ENCODE assay signal across 8 cellular contexts in the genomic region with DNA sequence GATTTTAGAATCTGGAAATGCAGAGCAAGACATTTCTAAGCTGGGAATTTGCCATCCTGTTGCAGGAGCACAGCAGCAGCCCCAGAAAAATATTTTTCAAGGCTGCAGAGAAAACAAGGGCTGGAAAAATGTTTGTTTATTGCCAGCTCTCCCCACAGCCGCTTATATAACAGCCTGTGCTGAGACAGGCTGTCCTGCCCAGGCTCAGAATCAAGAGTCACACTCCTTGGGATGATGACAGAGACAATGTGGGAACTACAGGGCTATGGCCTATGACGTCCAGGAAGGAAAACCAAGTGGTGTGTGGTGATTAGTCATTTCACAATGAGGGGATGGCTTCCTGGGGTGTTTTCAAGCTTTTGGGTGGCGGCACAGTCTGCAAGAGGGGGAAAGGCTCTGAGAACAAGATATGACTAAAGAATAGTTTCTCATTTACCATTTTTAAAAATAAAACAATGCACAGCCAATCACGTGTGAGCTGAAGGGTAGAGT.
A peak's percentile ranks its signal among the peaks of the same experiment; 100 is the strongest.
DNase-seq lines count a peak whose midpoint lies in the region; ATAC-seq and TF ChIP-seq lines count a peak whose summit lies in the region.

No MANE protein-coding gene starts in this region.

- H3K4me3 Mint-ChIP-seq in CD14-positive monocyte, result peak overlapping the region in 1 of 2 donors; percentile 80

- H3K27ac ChIP-seq in cingulate gyrus (ENCODE audit: low read depth, low read length) (peak overlapping the region; percentile 96), mesenchymal stem cell (ENCODE audit: low read length, poor library complexity, severe bottlenecking) (no peak overlapping the region), upper lobe of left lung (peak overlapping the region; percentile 83 to 91 (median 86))

- no peaks in the 10 kb centered on the region for H3K36me3 ChIP-seq in mesenchymal stem cell (ENCODE audit: control insufficient read depth in 1 of 2, insufficient read depth in 2 of 2, low read depth in 1 of 2, low read length in 2 of 2)
- no peaks in the 10 kb centered on the region for H3K36me3 ChIP-seq in upper lobe of left lung

- H3K36me3 Mint-ChIP-seq in CD14-positive monocyte, result no peaks in the 10 kb centered on the region

- H3K4ac ChIP-seq in mesenchymal stem cell (ENCODE audit: low read depth in 1 of 2, low read length in 2 of 2), result peak overlapping the region in 1 of 2 experiments; percentile 38

- no peak overlapping the region for H3K14ac ChIP-seq in mesenchymal stem cell (ENCODE audit: low read length in 2 of 2)

- H2AK5ac ChIP-seq in mesenchymal stem cell (ENCODE audit: low read length, severe bottlenecking), result no peak overlapping the region

- no peak overlapping the region for H2AFZ ChIP-seq in mesenchymal stem cell (ENCODE audit: low read depth, low read length)

- peak overlapping the region; percentile 19 to 70 for H2BK12ac ChIP-seq in mesenchymal stem cell (ENCODE audit: low read length in 2 of 2)

- peak; percentile 84 to 99 (median 93) for TF ChIP-seq EP300 in upper lobe of left lung (IDR thresholded peaks at IDR 0.05)

- TF ChIP-seq POLR2A in upper lobe of left lung (IDR thresholded peaks at IDR 0.05), result peak in 1 of 4 donors; percentile 51

- H3K27me3 Mint-ChIP-seq in CD14-positive monocyte (ENCODE audit: low read depth in 3 of 3), result peaks cover 4 to 13% (median 10%) of the 10 kb centered on the region in 3 donors

- H3K9ac ChIP-seq in mesenchymal stem cell (ENCODE audit: low read length), result peak overlapping the region; percentile 59

- H3K27ac Mint-ChIP-seq in CD14-positive monocyte, result peak overlapping the region; percentile 58 to 93 (median 89)

- TF ChIP-seq CTCF in CD14-positive monocyte (IDR thresholded peaks at IDR 0.05), result no peak
- TF ChIP-seq CTCF in upper lobe of left lung (IDR thresholded peaks at IDR 0.05), result no peak

- H3K27me3 ChIP-seq in mesenchymal stem cell (ENCODE audit: control insufficient read depth in 1 of 2, insufficient read depth in 1 of 2, low read length in 2 of 2) (no peaks in the 10 kb centered on the region), upper lobe of left lung (no peaks in the 10 kb centered on the region)

- H2BK15ac ChIP-seq in mesenchymal stem cell (ENCODE audit: low read depth, poor library complexity, severe bottlenecking), result no peak overlapping the region

- H3K4me3 ChIP-seq in mesenchymal stem cell (ENCODE audit: insufficient read depth in 1 of 2, low read depth in 1 of 2, low read length in 2 of 2) (no peak overlapping the region), upper lobe of left lung (no peak overlapping the region)

- H3K9me3 Mint-ChIP-seq in CD14-positive monocyte, result no peaks in the 10 kb centered on the region

- no peak overlapping the region for H2BK5ac ChIP-seq in mesenchymal stem cell (ENCODE audit: low read depth, low read length, poor library complexity, severe bottlenecking)

- no peak overlapping the region for H3K23ac ChIP-seq in mesenchymal stem cell (ENCODE audit: low read length in 2 of 2)

- H4K91ac ChIP-seq in mesenchymal stem cell (ENCODE audit: low read length), result no peak overlapping the region

- ATAC-seq in GM21381 (IDR thresholded peaks at IDR 0.05; ENCODE audit: unreplicated experiment), result peak; percentile 60
- ATAC-seq in upper lobe of left lung (ENCODE audit: low FRiP score in 2 of 2), result peak; percentile 91 to 93

- intact Hi-C loops in CD14-positive monocyte (cut with micrococcal nuclease), result loop anchor here in 1 of 2 donors (5.0 kb wide), 1 partner anchor 75 kb away; no protein-coding TSS in a partner anchor

- H3K18ac ChIP-seq in mesenchymal stem cell (ENCODE audit: low read depth in 1 of 2, low read length in 2 of 2), result peak overlapping the region; percentile 68 to 88

- H3K9me3 ChIP-seq in mesenchymal stem cell (ENCODE audit: control insufficient read depth, low read length) (no peaks in the 10 kb centered on the region), upper lobe of left lung (no peaks in the 10 kb centered on the region)

- H2BK120ac ChIP-seq in mesenchymal stem cell (ENCODE audit: low read depth, low read length), result no peak overlapping the region

- peak overlapping the region; percentile 35 for H4K8ac ChIP-seq in mesenchymal stem cell (ENCODE audit: low read length)

- H3K79me1 ChIP-seq in mesenchymal stem cell (replicated peaks; ENCODE audit: low read length, poor library complexity, severe bottlenecking), result no peaks in the 10 kb centered on the region

- peaks cover 30% of the 10 kb centered on the region for H3K4me1 Mint-ChIP-seq in CD14-positive monocyte

- peaks cover 9% of the 10 kb centered on the region for H3K4me1 ChIP-seq in mesenchymal stem cell (ENCODE audit: control insufficient read depth, insufficient read depth, low read depth, low read length)
- peaks cover 26 to 41% (median 34%) of the 10 kb centered on the region in 4 donors for H3K4me1 ChIP-seq in upper lobe of left lung

- WGBS in mesenchymal stem cell, result 0% methylated on average over 2 of the region's 4 CpGs
- WGBS in upper lobe of left lung, 2 donors, result 16 to 18% methylated on average over 4 of the region's 4 CpGs

- no peak overlapping the region for H3K4me2 ChIP-seq in mesenchymal stem cell (ENCODE audit: low read length, poor library complexity, severe bottlenecking)

- DNase-seq in CD14-positive monocyte (ENCODE audit: low spot score) (peak; percentile 87), NCI-H460 (ENCODE audit: extremely low read depth, low read depth) (peak; percentile 83), mesenchymal stem cell (peak; percentile 99), upper lobe of left lung (peak in 1 of 2 donors; percentile 73), germinal center (ENCODE audit: low spot score) (no peak), RPMI8226 (no peak)

Comparison
In these comparisons a context has a peak if more than half of its experiments do, and no peak if none do; other contexts are left out.
1. DNase-seq: peak in CD14-positive monocyte (single experiment), NCI-H460 (single experiment) and mesenchymal stem cell (single experiment); none in germinal center (single experiment) and RPMI8226 (single experiment).